In genomic region chr4:127996521-127996920, GRCh38 we compare ENCODE assay signal across 5 cellular contexts. TPM values are rescaled to one million over a fixed set of nuclear protein-coding genes. Genes with fewer than 3 reads are reported as not detected.
A peak's percentile ranks its signal among the peaks of the same experiment; 100 is the strongest.
DNase-seq lines count a peak whose midpoint lies in the region; ATAC-seq, FAIRE-seq and TF ChIP-seq lines count a peak whose summit lies in the region.
"Not testable (repeated sequence)": the region's sequence is repeated elsewhere in the genome, so short reads cannot be mapped to it uniquely, and the experiment has no call there.

No MANE protein-coding gene starts in this region.

- H2AFZ ChIP-seq in K562 (ENCODE audit: low read depth, low read length); trophoblast cell (ENCODE audit: insufficient read depth, low read length, poor library complexity): not testable (repeated sequence)

- not testable (repeated sequence) for H3K27ac ChIP-seq in HEK293 (ENCODE audit: extremely low read depth, low read depth, low read length); K562 (ENCODE audit: extremely low read depth, low read depth, low read length); mesendoderm (ENCODE audit: low read depth, low read length); trophoblast cell (ENCODE audit: low read depth, low read length)

- not testable (repeated sequence) for H3K9me1 ChIP-seq in K562 (ENCODE audit: control insufficient read depth, insufficient read depth, low read length)

- H3K18ac ChIP-seq in mesendoderm (ENCODE audit: low read length); trophoblast cell (ENCODE audit: low read length): not testable (repeated sequence)

- H4K91ac ChIP-seq in trophoblast cell (ENCODE audit: low read depth, low read length), result not testable (repeated sequence)

- not testable (repeated sequence) for H2BK5ac ChIP-seq in mesendoderm (ENCODE audit: low read length); trophoblast cell (ENCODE audit: low read depth, low read length, poor library complexity)

- not testable (repeated sequence) for H4K8ac ChIP-seq in mesendoderm (ENCODE audit: low read depth, low read length); trophoblast cell (ENCODE audit: low read depth, low read length)

- not testable (repeated sequence) for H3K56ac ChIP-seq in mesendoderm (ENCODE audit: low read length)

- H3K14ac ChIP-seq in trophoblast cell (ENCODE audit: low read length), result not testable (repeated sequence)

- not testable (repeated sequence) for H2BK12ac ChIP-seq in trophoblast cell (ENCODE audit: low read length)

- not testable (repeated sequence) for H3K27me3 ChIP-seq in K562 (ENCODE audit: control insufficient read depth in 2 of 2, insufficient read depth in 2 of 2, low read length in 2 of 2); mesendoderm (ENCODE audit: insufficient read depth, low read length, poor library complexity); trophoblast cell (ENCODE audit: insufficient read depth, low read length)

- H2BK15ac ChIP-seq in mesendoderm (replicated peaks; ENCODE audit: low read depth), result not testable (repeated sequence)

- TF ChIP-seq EP300 in K562 (IDR thresholded peaks at IDR 0.05; ENCODE audit: low read length), result not testable (repeated sequence)

- not testable (repeated sequence) for TF ChIP-seq RAD21 in K562 (CRISPR knock-in tag; conservative IDR thresholded peaks at IDR 0.05 in 1 of 2, IDR thresholded peaks at IDR 0.05 in 1 of 2)

- not testable (repeated sequence) for H4K20me1 ChIP-seq in K562 (replicated peaks; ENCODE audit: control insufficient read depth, insufficient read depth, low read length)

- H3K36me3 Mint-ChIP-seq in WTC11, result peaks cover 28% of the 10 kb centered on the region

- H2AK5ac ChIP-seq in mesendoderm (ENCODE audit: low read length); trophoblast cell (ENCODE audit: low read length): not testable (repeated sequence)

- H3K79me2 ChIP-seq in K562 (ENCODE audit: control insufficient read depth, insufficient read depth, low read length); mesendoderm (ENCODE audit: control insufficient read depth, insufficient read depth, low read length); trophoblast cell (ENCODE audit: control insufficient read depth, insufficient read depth, low read length, poor library complexity): not testable (repeated sequence)

- TF ChIP-seq CTCF in HEK293 (tag by site-specific recombination; IDR thresholded peaks at IDR 0.05); WTC11 (IDR thresholded peaks at IDR 0.05); K562 (IDR thresholded peaks at IDR 0.05 in 2 of 3, conservative IDR thresholded peaks at IDR 0.05 in 1 of 3; ENCODE audit: insufficient read depth in 2 of 3, low read depth in 1 of 3, low read length in 3 of 3): not testable (repeated sequence)

- H3K4ac ChIP-seq in mesendoderm (ENCODE audit: low read depth, low read length); trophoblast cell (ENCODE audit: low read depth, low read length): not testable (repeated sequence)

- not testable (repeated sequence) for H3K4me3 ChIP-seq in HEK293 (ENCODE audit: low read depth, low read length); K562; mesendoderm (ENCODE audit: low read length); trophoblast cell (ENCODE audit: low read depth, low read length)

- H3K4me1 Mint-ChIP-seq in WTC11, result not testable (repeated sequence)

- not testable (repeated sequence) for FAIRE-seq in K562 (lab: Jason Lieb, UNC)

- not testable (repeated sequence) for H3K9ac ChIP-seq in K562 (ENCODE audit: insufficient read depth in 1 of 2, low read depth in 2 of 2, low read length in 2 of 2); mesendoderm (ENCODE audit: low read length); trophoblast cell (ENCODE audit: low read length)

- not testable (repeated sequence) for H4K12ac ChIP-seq in trophoblast cell (ENCODE audit: low read depth, low read length)

- H3K9me3 ChIP-seq in HEK293 (ENCODE audit: control insufficient read depth, insufficient read depth, low read depth, low read length); K562 (replicated peaks; ENCODE audit: control insufficient read depth, insufficient read depth, low read depth, low read length); trophoblast cell (ENCODE audit: insufficient read depth, low read depth, low read length): not testable (repeated sequence)

- 79% methylated on average over 6 of the region's 6 CpGs for WGBS in K562 (ENCODE audit: insufficient coverage, low coverage, missing lambda C conversion rate)
- no CpG with 5 or more reads among the region's 6 CpGs for WGBS in mesendoderm (ENCODE audit: extremely low coverage, insufficient coverage, low lambda C conversion rate)
- no CpG with 5 or more reads among the region's 6 CpGs for WGBS in trophoblast cell (ENCODE audit: extremely low coverage, insufficient coverage, insufficient read length)

- not testable (repeated sequence) for BruUV-seq in K562 (replicated peaks; lab: Mats Ljungman, UMichigan)

- not testable (repeated sequence) for H3K4me1 ChIP-seq in HEK293 (ENCODE audit: control insufficient read depth, insufficient read depth, low read length); K562 (replicated peaks in 1 of 2; ENCODE audit: control insufficient read depth in 2 of 2, insufficient read depth in 2 of 2, low read length in 2 of 2); mesendoderm (ENCODE audit: control insufficient read depth, low read depth, low read length); trophoblast cell (ENCODE audit: control insufficient read depth in 1 of 2, insufficient read depth in 2 of 2, low read length in 2 of 2)

- not testable (repeated sequence) for H4K5ac ChIP-seq in mesendoderm (ENCODE audit: low read length)

- CTCF ChIA-PET in HEK293 (lab: Yijun Ruan, JAX); WTC11 (lab: Charles Lee); K562 (lab: Yijun Ruan, JAX; ENCODE audit: low intra/inter-chr PET ratio): not testable (repeated sequence)

- not testable (repeated sequence) for TF ChIP-seq POLR2A in K562 (conservative IDR thresholded peaks at IDR 0.05)

- not testable (repeated sequence) for H3K27me3 Mint-ChIP-seq in WTC11 (ENCODE audit: low read depth)

- H3K23ac ChIP-seq in mesendoderm (ENCODE audit: low read length); trophoblast cell (ENCODE audit: low read length): not testable (repeated sequence)

- intact Hi-C loops in K562 (cut with micrococcal nuclease), result not testable (repeated sequence)

- in situ Hi-C loops in K562 (cut with MboI), result not testable (repeated sequence)

- peaks cover 19% of the 10 kb centered on the region for H3K9me3 Mint-ChIP-seq in WTC11

- ATAC-seq in WTC11, K562: not testable (repeated sequence)

- H3K79me1 ChIP-seq in mesendoderm (ENCODE audit: low read length); trophoblast cell (ENCODE audit: low read length): not testable (repeated sequence)

- H3K36me3 ChIP-seq in HEK293 (ENCODE audit: control insufficient read depth in 2 of 2, insufficient read depth in 1 of 2, low read length in 2 of 2); mesendoderm (ENCODE audit: control insufficient read depth, insufficient read depth, low read length); trophoblast cell (ENCODE audit: control insufficient read depth in 1 of 2, insufficient read depth in 2 of 2, low read length in 2 of 2): not testable (repeated sequence)
- peaks cover 15% of the 10 kb centered on the region; the same call in 1 of the 3 replicates for H3K36me3 ChIP-seq in K562 (ENCODE audit: control insufficient read depth, insufficient read depth, low read length)

- not testable (repeated sequence) for H3K4me2 ChIP-seq in K562 (ENCODE audit: insufficient read depth, low read length); mesendoderm (ENCODE audit: low read length); trophoblast cell (ENCODE audit: low read length)

- not testable (repeated sequence) for H3K27ac Mint-ChIP-seq in WTC11

- not testable (repeated sequence) for H2BK120ac ChIP-seq in mesendoderm (ENCODE audit: low read depth, low read length); trophoblast cell (ENCODE audit: insufficient read depth, low read length, poor library complexity)

- DNase-seq in WTC11 (ENCODE audit: low spot score) (peak; percentile 26), mesendoderm (peak; percentile 14), trophoblast cell (peak; percentile 74 to 82)
- not testable (repeated sequence) for DNase-seq in K562 (ENCODE audit: extremely low read depth in 1 of 4, low spot score in 3 of 4)

- not testable (repeated sequence) for H3K4me3 Mint-ChIP-seq in WTC11

- POLR2A ChIA-PET in HEK293 (lab: Yijun Ruan, JAX); WTC11 (lab: Charles Lee); K562 (lab: Yijun Ruan, JAX): not testable (repeated sequence)

RNA-seq across cellular contexts. Expression of gene ABHD18, which starts 31.3 kb away (rescaled TPM):
- total RNA-seq in WTC11 (2021) (15.9 to 17.8 TPM (median 16.5 TPM) in 3 replicates), K562 (2014; rRNA removed) (7.8 and 11.0 TPM in 2 replicates), K562 (2014; rRNA removed; fragmentation: Illumina TruSeq; extraction: Trizol) (20.3 and 23.6 TPM in 2 replicates), K562 (2015; rRNA removed; fragmentation: Illumina TruSeq; extraction: Trizol) (21.8 and 25.0 TPM in 2 replicates), K562 (2021) (17.7 and 19.1 TPM in 2 replicates)
- total RNA-seq in K562 (2011; cell fraction: chromatin; rRNA removed; ENCODE audit: low replicate concordance), result 18.4 and 36.0 TPM in 2 replicates
- total RNA-seq in K562 (2011; cell fraction: nucleolus; rRNA removed), result 9.3 and 9.5 TPM in 2 replicates
- total RNA-seq in K562 (2011; cell fraction: nucleoplasm; rRNA removed), result 17.0 and 26.9 TPM in 2 replicates
- polyA plus RNA-seq in K562 (2011; rRNA removed) (12.6 and 16.0 TPM in 2 replicates), K562 (2014; fragmentation: Illumina TruSeq; extraction: Trizol) (17.7 and 22.6 TPM in 2 replicates), K562 (2014; fragmentation: Nextera tagmentation; extraction: Ambion mirVana) (1 to 10 TPM; 6.1 to 6.9 TPM), K562 (2014; rRNA removed) (10.9 and 14.4 TPM in 2 replicates)
- polyA plus RNA-seq in K562 (2011; cell fraction: cytosol; rRNA removed), result 3.1 and 5.1 TPM in 2 replicates
- 9.5 and 10.7 TPM in 2 replicates for polyA plus RNA-seq in K562 (2011; cell fraction: nucleus; rRNA removed)
- 9.3 and 11.6 TPM in 2 replicates for polyA plus RNA-seq in K562 (2012)
- 18.0 and 22.9 TPM in 2 replicates for polyA minus RNA-seq in K562 (2011; rRNA and poly(A)+ RNA removed)
- polyA minus RNA-seq in K562 (2011; cell fraction: cytosol; rRNA and poly(A)+ RNA removed), result 8.8 and 16.7 TPM in 2 replicates
- 11.8 and 18.7 TPM in 2 replicates for polyA minus RNA-seq in K562 (2011; cell fraction: nucleus; rRNA and poly(A)+ RNA removed)
- polyA plus RNA-seq in mesendoderm (2013, experiment 1 of 2), result 8.4 TPM
- 8.4 TPM for polyA plus RNA-seq in mesendoderm (2013, experiment 2 of 2)
- polyA plus RNA-seq in trophoblast cell (2013), result 9.4 and 10.1 TPM in 2 replicates

RNA-seq across cellular contexts. Expression of gene MFSD8, which starts 31.5 kb away (rescaled TPM):
- 13.4 to 17.6 TPM (median 15.0 TPM) in 3 replicates for total RNA-seq in WTC11 (2021)
- total RNA-seq in K562 (2011; cell fraction: chromatin; rRNA removed; ENCODE audit: low replicate concordance), result 70.1 and 143 TPM in 2 replicates
- 30.9 and 40.9 TPM in 2 replicates for total RNA-seq in K562 (2011; cell fraction: nucleolus; rRNA removed)
- 60.1 and 88.7 TPM in 2 replicates for total RNA-seq in K562 (2011; cell fraction: nucleoplasm; rRNA removed)
- 7.0 and 14.2 TPM in 2 replicates for total RNA-seq in K562 (2014; rRNA removed)
- total RNA-seq in K562 (2014; rRNA removed; fragmentation: Illumina TruSeq; extraction: Trizol), result 20.9 and 24.0 TPM in 2 replicates
- total RNA-seq in K562 (2015; rRNA removed; fragmentation: Illumina TruSeq; extraction: Trizol), result 16.5 and 18.7 TPM in 2 replicates
- 16.2 and 17.8 TPM in 2 replicates for total RNA-seq in K562 (2021)
- polyA plus RNA-seq in K562 (2011; rRNA removed), result 24.8 and 27.2 TPM in 2 replicates
- polyA plus RNA-seq in K562 (2011; cell fraction: cytosol; rRNA removed), result 5.3 and 11.6 TPM in 2 replicates
- polyA plus RNA-seq in K562 (2011; cell fraction: nucleus; rRNA removed), result 30.1 and 48.0 TPM in 2 replicates
- polyA plus RNA-seq in K562 (2012), result 7.0 and 10.0 TPM in 2 replicates
- 11.5 and 11.9 TPM in 2 replicates for polyA plus RNA-seq in K562 (2014; fragmentation: Illumina TruSeq; extraction: Trizol)
- 10 to 100 TPM; 25.2 to 25.4 TPM for polyA plus RNA-seq in K562 (2014; fragmentation: Nextera tagmentation; extraction: Ambion mirVana)
- polyA plus RNA-seq in K562 (2014; rRNA removed), result 13.4 and 16.6 TPM in 2 replicates
- polyA minus RNA-seq in K562 (2011; rRNA and poly(A)+ RNA removed), result 42.3 and 46.5 TPM in 2 replicates
- polyA minus RNA-seq in K562 (2011; cell fraction: cytosol; rRNA and poly(A)+ RNA removed), result 7.5 and 12.7 TPM in 2 replicates
- polyA minus RNA-seq in K562 (2011; cell fraction: nucleus; rRNA and poly(A)+ RNA removed), result 26.8 and 36.1 TPM in 2 replicates
- 9.3 TPM for polyA plus RNA-seq in mesendoderm (2013, experiment 1 of 2)
- 10.2 TPM for polyA plus RNA-seq in mesendoderm (2013, experiment 2 of 2)
- 17.9 and 20.4 TPM in 2 replicates for polyA plus RNA-seq in trophoblast cell (2013)
